Comparison of ENCODE assay signal across 9 cellular contexts in the genomic region with DNA sequence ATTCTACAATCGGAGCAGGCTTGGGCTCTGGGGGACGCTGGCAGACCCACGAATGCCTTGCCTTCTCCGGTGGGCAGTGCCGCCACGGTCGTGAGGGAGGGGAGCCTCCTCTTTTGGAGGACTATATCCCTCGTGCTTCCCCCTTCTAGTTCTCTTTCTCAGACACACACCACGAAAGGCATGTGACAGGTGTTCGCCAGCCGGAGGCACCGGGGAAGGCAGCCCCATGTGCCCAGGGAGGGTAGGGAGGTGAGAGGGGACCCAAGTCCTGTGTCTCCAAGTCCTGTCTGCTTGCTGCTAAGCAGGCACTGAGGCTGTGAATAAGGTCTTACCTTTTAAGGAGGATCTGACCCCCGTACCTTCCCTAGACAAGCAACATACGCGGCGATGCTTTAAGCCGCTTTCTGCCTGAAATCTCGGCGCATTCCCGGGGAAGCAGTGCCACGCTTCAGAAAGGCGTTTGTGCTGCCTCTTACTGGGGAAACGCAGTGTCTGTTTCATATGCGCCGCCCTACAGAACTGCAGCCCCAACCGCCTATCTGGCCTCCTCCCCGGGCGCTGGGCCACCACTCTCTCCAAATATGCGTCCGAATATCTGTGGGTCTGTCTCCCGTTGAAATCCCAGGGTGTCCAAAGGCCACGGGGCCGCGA. TPM values are rescaled to one million over a fixed set of nuclear protein-coding genes. Genes with fewer than 3 reads are reported as not detected.
DNase-seq lines count a peak whose midpoint lies in the region; ATAC-seq and TF ChIP-seq lines count a peak whose summit lies in the region.
"Had no signal": no experiment of that assay in that cellular context is flagged by ENCODE, and none has a peak within 500 bp of the region (broad histone marks: within the 10 kb centered on the region; RNA-seq: fewer than 3 reads in every experiment).

No MANE protein-coding gene starts in this region.

- H3F3A ChIP-seq in MM.1S (ENCODE audit: insufficient read depth, low read length), result no peaks in the 10 kb centered on the region

- H3K36me3 ChIP-seq in NT2/D1 (ENCODE audit: insufficient read depth, insufficient read length, low read length), result no peaks in the 10 kb centered on the region
- H3K36me3 ChIP-seq in liver (ENCODE audit: control insufficient read depth in 4 of 4, insufficient read depth in 3 of 4, low read depth in 1 of 4, low read length in 3 of 4), result no peaks in the 10 kb centered on the region
- no peaks in the 10 kb centered on the region for H3K36me3 ChIP-seq in stomach smooth muscle (ENCODE audit: control insufficient read depth in 2 of 2, insufficient read depth in 2 of 2, low read length in 2 of 2)
- no peaks in the 10 kb centered on the region for H3K36me3 ChIP-seq in MM.1S (replicated peaks; ENCODE audit: insufficient read depth, low read length)

- H3K9ac ChIP-seq in NT2/D1 (ENCODE audit: insufficient read length, low read depth) (peak overlapping the region; percentile 61), liver (ENCODE audit: low read depth in 1 of 2, low read length in 2 of 2) (no peak overlapping the region), stomach smooth muscle (ENCODE audit: low read length in 2 of 2) (peak overlapping the region; percentile 11 to 71), MM.1S (ENCODE audit: low read length) (no peak overlapping the region)

- H3K9me2 ChIP-seq in MM.1S (replicated peaks; ENCODE audit: insufficient read depth, low read length), result no peaks in the 10 kb centered on the region

- TF ChIP-seq CTCF in liver (IDR thresholded peaks at IDR 0.05; ENCODE audit: low read depth, low read length, missing input control) (no peak), MM.1S (IDR thresholded peaks at IDR 0.05; ENCODE audit: low read length) (no peak)

- no peaks in the 10 kb centered on the region for H3K79me2 ChIP-seq in MM.1S (ENCODE audit: low read length)

- H3K27ac ChIP-seq in liver (ENCODE audit: low read depth in 1 of 2, low read length in 2 of 2), result no peak overlapping the region
- no peak overlapping the region for H3K27ac ChIP-seq in stomach smooth muscle (ENCODE audit: low read length)
- no peak overlapping the region for H3K27ac ChIP-seq in MM.1S (ENCODE audit: low read length)
- H3K27ac ChIP-seq: C4-2B had no signal

- H3K4me1 ChIP-seq in NT2/D1 (ENCODE audit: insufficient read depth, insufficient read length) (peaks cover 2% of the 10 kb centered on the region), liver (ENCODE audit: control insufficient read depth in 4 of 4, insufficient read depth in 4 of 4, low read length in 3 of 4) (peaks cover 7 to 22% (median 17%) of the 10 kb centered on the region in 4 donors), stomach smooth muscle (ENCODE audit: control insufficient read depth, insufficient read depth, low read length) (peaks cover 36% of the 10 kb centered on the region), MM.1S (ENCODE audit: low read length) (no peaks in the 10 kb centered on the region)

- peak; percentile 35 to 45 for TF ChIP-seq RAD21 in liver (IDR thresholded peaks at IDR 0.05)

- ATAC-seq in GM21528 (IDR thresholded peaks at IDR 0.05; ENCODE audit: low FRiP score, unreplicated experiment), result no peak

- WGBS in liver, result 4% methylated on average over 34 of the region's 34 CpGs

- H3K9me3 ChIP-seq in NT2/D1 (ENCODE audit: insufficient read depth, low read length) (no peaks in the 10 kb centered on the region), liver (ENCODE audit: control insufficient read depth in 4 of 4, low read length in 3 of 4) (no peaks in the 10 kb centered on the region), stomach smooth muscle (ENCODE audit: control insufficient read depth in 2 of 2, low read length in 2 of 2) (no peaks in the 10 kb centered on the region), MM.1S (replicated peaks; ENCODE audit: insufficient read depth, low read length) (no peaks in the 10 kb centered on the region)

- no peak overlapping the region for H2AFZ ChIP-seq in MM.1S (ENCODE audit: low read length)

- peaks cover 60% of the 10 kb centered on the region for H3K27me3 ChIP-seq in NT2/D1 (ENCODE audit: insufficient read depth, insufficient read length)
- peaks cover 0 to 14% (median 0%) of the 10 kb centered on the region in 4 donors for H3K27me3 ChIP-seq in liver (ENCODE audit: control insufficient read depth in 4 of 4, insufficient read depth in 4 of 4, low read length in 3 of 4)
- H3K27me3 ChIP-seq in stomach smooth muscle (ENCODE audit: control insufficient read depth in 1 of 2, insufficient read depth in 2 of 2, low read length in 2 of 2), result peaks cover 22 to 32% of the 10 kb centered on the region in 2 donors
- H3K27me3 ChIP-seq in MM.1S (replicated peaks; ENCODE audit: insufficient read depth, low read length), result peaks cover 51% of the 10 kb centered on the region

- DNase-seq in NCI-H2107 treated with DMSO at 0.1 percent for 48 hours (lab: John Stamatoyannopoulos, UW; ENCODE audit: unreplicated experiment) (peak; percentile 16), NCI-H2107 (lab: John Stamatoyannopoulos, UW) (no peak), NT2/D1 (ENCODE audit: low read depth, low spot score) (peak; percentile 36), dedifferentiated amniotic fluid mesenchymal stem cell (ENCODE audit: extremely low spot score) (peak; percentile 51), MM.1S (no peak)

- H3K4me2 ChIP-seq in MM.1S (ENCODE audit: low read depth, low read length), result no peak overlapping the region

- H3K4me3 ChIP-seq in NT2/D1 (ENCODE audit: insufficient read length, low read depth), result peak overlapping the region; percentile 45
- H3K4me3 ChIP-seq in liver (ENCODE audit: low read depth in 1 of 3, low read length in 3 of 3), result peak overlapping the region in 2 of 3 donors; percentile 50 to 58
- peak overlapping the region; percentile 52 to 80 for H3K4me3 ChIP-seq in stomach smooth muscle (ENCODE audit: low read length in 2 of 2)
- no peak overlapping the region for H3K4me3 ChIP-seq in MM.1S (ENCODE audit: low read length)

- no peaks in the 10 kb centered on the region for H4K20me1 ChIP-seq in MM.1S (ENCODE audit: insufficient read depth, low read length)

TF ChIP-seq in liver, 16 proteins besides CTCF, POLR2A, EP300 and RAD21 (continues in another document):
- TF ChIP-seq GABPA (IDR thresholded peaks at IDR 0.05 in 1 of 2, conservative IDR thresholded peaks at IDR 0.05 in 1 of 2) (no peak), SP1 (IDR thresholded peaks at IDR 0.05) (no peak), HNF4G (IDR thresholded peaks at IDR 0.05) (no peak), TAF1 (conservative IDR thresholded peaks at IDR 0.05) (no peak), FOXA1 (IDR thresholded peaks at IDR 0.05) (no peak), FOXA2 (IDR thresholded peaks at IDR 0.05) (no peak), HNF4A (conservative IDR thresholded peaks at IDR 0.05) (no peak), YY1 (IDR thresholded peaks at IDR 0.05) (no peak), EGR1 (IDR thresholded peaks at IDR 0.05; ENCODE audit: low read depth in 2 of 2) (no peak), JUND (IDR thresholded peaks at IDR 0.05) (no peak), RXRA (IDR thresholded peaks at IDR 0.05) (no peak)
- TF ChIP-seq, protein P1, sequence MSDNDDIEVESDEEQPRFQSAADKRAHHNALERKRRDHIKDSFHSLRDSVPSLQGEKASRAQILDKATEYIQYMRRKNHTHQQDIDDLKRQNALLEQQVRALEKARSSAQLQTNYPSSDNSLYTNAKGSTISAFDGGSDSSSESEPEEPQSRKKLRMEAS (IDR thresholded peaks at IDR 0.05), result no peak
- TF ChIP-seq, protein P2, sequence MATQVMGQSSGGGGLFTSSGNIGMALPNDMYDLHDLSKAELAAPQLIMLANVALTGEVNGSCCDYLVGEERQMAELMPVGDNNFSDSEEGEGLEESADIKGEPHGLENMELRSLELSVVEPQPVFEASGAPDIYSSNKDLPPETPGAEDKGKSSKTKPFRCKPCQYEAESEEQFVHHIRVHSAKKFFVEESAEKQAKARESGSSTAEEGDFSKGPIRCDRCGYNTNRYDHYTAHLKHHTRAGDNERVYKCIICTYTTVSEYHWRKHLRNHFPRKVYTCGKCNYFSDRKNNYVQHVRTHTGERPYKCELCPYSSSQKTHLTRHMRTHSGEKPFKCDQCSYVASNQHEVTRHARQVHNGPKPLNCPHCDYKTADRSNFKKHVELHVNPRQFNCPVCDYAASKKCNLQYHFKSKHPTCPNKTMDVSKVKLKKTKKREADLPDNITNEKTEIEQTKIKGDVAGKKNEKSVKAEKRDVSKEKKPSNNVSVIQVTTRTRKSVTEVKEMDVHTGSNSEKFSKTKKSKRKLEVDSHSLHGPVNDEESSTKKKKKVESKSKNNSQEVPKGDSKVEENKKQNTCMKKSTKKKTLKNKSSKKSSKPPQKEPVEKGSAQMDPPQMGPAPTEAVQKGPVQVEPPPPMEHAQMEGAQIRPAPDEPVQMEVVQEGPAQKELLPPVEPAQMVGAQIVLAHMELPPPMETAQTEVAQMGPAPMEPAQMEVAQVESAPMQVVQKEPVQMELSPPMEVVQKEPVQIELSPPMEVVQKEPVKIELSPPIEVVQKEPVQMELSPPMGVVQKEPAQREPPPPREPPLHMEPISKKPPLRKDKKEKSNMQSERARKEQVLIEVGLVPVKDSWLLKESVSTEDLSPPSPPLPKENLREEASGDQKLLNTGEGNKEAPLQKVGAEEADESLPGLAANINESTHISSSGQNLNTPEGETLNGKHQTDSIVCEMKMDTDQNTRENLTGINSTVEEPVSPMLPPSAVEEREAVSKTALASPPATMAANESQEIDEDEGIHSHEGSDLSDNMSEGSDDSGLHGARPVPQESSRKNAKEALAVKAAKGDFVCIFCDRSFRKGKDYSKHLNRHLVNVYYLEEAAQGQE (IDR thresholded peaks at IDR 0.05), result no peak
- TF ChIP-seq, protein P3, sequence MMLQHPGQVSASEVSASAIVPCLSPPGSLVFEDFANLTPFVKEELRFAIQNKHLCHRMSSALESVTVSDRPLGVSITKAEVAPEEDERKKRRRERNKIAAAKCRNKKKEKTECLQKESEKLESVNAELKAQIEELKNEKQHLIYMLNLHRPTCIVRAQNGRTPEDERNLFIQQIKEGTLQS (IDR thresholded peaks at IDR 0.05), result no peak
- TF ChIP-seq, protein P4, sequence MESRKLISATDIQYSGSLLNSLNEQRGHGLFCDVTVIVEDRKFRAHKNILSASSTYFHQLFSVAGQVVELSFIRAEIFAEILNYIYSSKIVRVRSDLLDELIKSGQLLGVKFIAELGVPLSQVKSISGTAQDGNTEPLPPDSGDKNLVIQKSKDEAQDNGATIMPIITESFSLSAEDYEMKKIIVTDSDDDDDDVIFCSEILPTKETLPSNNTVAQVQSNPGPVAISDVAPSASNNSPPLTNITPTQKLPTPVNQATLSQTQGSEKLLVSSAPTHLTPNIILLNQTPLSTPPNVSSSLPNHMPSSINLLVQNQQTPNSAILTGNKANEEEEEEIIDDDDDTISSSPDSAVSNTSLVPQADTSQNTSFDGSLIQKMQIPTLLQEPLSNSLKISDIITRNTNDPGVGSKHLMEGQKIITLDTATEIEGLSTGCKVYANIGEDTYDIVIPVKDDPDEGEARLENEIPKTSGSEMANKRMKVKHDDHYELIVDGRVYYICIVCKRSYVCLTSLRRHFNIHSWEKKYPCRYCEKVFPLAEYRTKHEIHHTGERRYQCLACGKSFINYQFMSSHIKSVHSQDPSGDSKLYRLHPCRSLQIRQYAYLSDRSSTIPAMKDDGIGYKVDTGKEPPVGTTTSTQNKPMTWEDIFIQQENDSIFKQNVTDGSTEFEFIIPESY (IDR thresholded peaks at IDR 0.05), result no peak

RNA-seq across cellular contexts. Expression of a gene that starts 0.8 kb away (rescaled TPM):
- total RNA-seq in liver, result 1 to 10 TPM in 1 of 2 donors, under 1 TPM in 1; 0.61 to 1.1 TPM
- polyA plus RNA-seq in liver, result under 1 TPM; 0.04 to 0.21 TPM

Comparison
In these comparisons a context has a peak if more than half of its experiments do, and no peak if none do; other contexts are left out.
1. DNase-seq: peak in NCI-H2107 treated with DMSO at 0.1 percent for 48 hours (single experiment), NT2/D1 (single experiment) and dedifferentiated amniotic fluid mesenchymal stem cell (single experiment); none in NCI-H2107 (single experiment) and MM.1S (single experiment).
2. H3K9ac ChIP-seq: peak in NT2/D1 (single experiment) and stomach smooth muscle (2 of 2); none in liver (0 of 2) and MM.1S (single experiment).